In genomic region chr2:73000808-73001570, GRCh38 we compare ENCODE assay signal across 1 cellular context.
TF ChIP-seq lines count a peak whose summit lies in the region.

No MANE protein-coding gene starts in this region.

TF ChIP-seq in HepG2, 621 proteins besides CTCF, POLR2A, EP300 and RAD21 (continued from another document and continues in another):
- TF ChIP-seq MLXIP (CRISPR knock-in tag; IDR thresholded peaks at IDR 0.05; ENCODE audit: borderline replicate concordance) = no peak
- TF ChIP-seq IRF9 (CRISPR knock-in tag; IDR thresholded peaks at IDR 0.05; ENCODE audit: borderline replicate concordance) = no peak
- TF ChIP-seq EHMT2 (IDR thresholded peaks at IDR 0.05; ENCODE audit: borderline replicate concordance, low read depth, low read length) = no peak; the same call in 1 of the 2 replicates
- TF ChIP-seq REXO4 (CRISPR knock-in tag; IDR thresholded peaks at IDR 0.05; ENCODE audit: borderline replicate concordance) = no peak
- no peak; the same call in 1 of the 2 replicates for TF ChIP-seq PHF20 (CRISPR knock-in tag; IDR thresholded peaks at IDR 0.05)
- TF ChIP-seq E2F2 (CRISPR knock-in tag; IDR thresholded peaks at IDR 0.05; ENCODE audit: borderline replicate concordance) = no peak
- TF ChIP-seq SMARCC2 (IDR thresholded peaks at IDR 0.05) = no peak
- no peak for TF ChIP-seq RAD51 (IDR thresholded peaks at IDR 0.05; ENCODE audit: borderline replicate concordance)
- 0 out of 2 replicates have a peak, but pooled peaks have one; percentile 77 for TF ChIP-seq ZNF550 (CRISPR knock-in tag; IDR thresholded peaks at IDR 0.05; ENCODE audit: borderline replicate concordance)
- no peak for TF ChIP-seq TSC22D2 (CRISPR knock-in tag; IDR thresholded peaks at IDR 0.05; ENCODE audit: borderline replicate concordance)
- TF ChIP-seq FOSL1 (CRISPR knock-in tag; IDR thresholded peaks at IDR 0.05; ENCODE audit: borderline replicate concordance) = peak; percentile 78; the same call in 1 of the 2 replicates
- peak; percentile 96 for TF ChIP-seq ZNF232 (CRISPR knock-in tag; IDR thresholded peaks at IDR 0.05; ENCODE audit: borderline replicate concordance)
- TF ChIP-seq MBNL3 (CRISPR knock-in tag; conservative IDR thresholded peaks at IDR 0.05) = no peak
- 0 out of 2 replicates have a peak, but pooled peaks have one; percentile 79 for TF ChIP-seq ZFP37 (CRISPR knock-in tag; IDR thresholded peaks at IDR 0.05; ENCODE audit: borderline replicate concordance)
- 0 out of 2 replicates have a peak, but pooled peaks have one; percentile 45 for TF ChIP-seq ZIK1 (CRISPR knock-in tag; IDR thresholded peaks at IDR 0.05; ENCODE audit: borderline replicate concordance, low read depth)
- no peak for TF ChIP-seq ZNF180 (CRISPR knock-in tag; IDR thresholded peaks at IDR 0.05; ENCODE audit: borderline replicate concordance, low read depth)
- peak; percentile 91 for TF ChIP-seq FOXA3 (CRISPR knock-in tag; IDR thresholded peaks at IDR 0.05)
- TF ChIP-seq ZNF160 (CRISPR knock-in tag; IDR thresholded peaks at IDR 0.05) = peak; percentile 88
- TF ChIP-seq, protein P1, sequence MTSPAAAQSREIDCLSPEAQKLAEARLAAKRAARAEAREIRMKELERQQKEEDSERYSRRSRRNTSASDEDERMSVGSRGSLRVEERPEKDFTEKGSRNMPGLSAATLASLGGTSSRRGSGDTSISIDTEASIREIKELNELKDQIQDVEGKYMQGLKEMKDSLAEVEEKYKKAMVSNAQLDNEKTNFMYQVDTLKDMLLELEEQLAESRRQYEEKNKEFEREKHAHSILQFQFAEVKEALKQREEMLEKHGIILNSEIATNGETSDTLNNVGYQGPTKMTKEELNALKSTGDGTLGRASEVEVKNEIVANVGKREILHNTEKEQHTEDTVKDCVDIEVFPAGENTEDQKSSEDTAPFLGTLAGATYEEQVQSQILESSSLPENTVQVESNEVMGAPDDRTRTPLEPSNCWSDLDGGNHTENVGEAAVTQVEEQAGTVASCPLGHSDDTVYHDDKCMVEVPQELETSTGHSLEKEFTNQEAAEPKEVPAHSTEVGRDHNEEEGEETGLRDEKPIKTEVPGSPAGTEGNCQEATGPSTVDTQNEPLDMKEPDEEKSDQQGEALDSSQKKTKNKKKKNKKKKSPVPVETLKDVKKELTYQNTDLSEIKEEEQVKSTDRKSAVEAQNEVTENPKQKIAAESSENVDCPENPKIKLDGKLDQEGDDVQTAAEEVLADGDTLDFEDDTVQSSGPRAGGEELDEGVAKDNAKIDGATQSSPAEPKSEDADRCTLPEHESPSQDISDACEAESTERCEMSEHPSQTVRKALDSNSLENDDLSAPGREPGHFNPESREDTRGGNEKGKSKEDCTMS (CRISPR knock-in tag; conservative IDR thresholded peaks at IDR 0.05) = no peak
- TF ChIP-seq KLF16 (CRISPR knock-in tag; IDR thresholded peaks at IDR 0.05) = peak in 1 of 2 experiments; percentile 78; a peak in 2 of 4 replicates
- no peak for TF ChIP-seq KDM5A (IDR thresholded peaks at IDR 0.05; ENCODE audit: borderline replicate concordance, low read length)
- TF ChIP-seq, protein P2, sequence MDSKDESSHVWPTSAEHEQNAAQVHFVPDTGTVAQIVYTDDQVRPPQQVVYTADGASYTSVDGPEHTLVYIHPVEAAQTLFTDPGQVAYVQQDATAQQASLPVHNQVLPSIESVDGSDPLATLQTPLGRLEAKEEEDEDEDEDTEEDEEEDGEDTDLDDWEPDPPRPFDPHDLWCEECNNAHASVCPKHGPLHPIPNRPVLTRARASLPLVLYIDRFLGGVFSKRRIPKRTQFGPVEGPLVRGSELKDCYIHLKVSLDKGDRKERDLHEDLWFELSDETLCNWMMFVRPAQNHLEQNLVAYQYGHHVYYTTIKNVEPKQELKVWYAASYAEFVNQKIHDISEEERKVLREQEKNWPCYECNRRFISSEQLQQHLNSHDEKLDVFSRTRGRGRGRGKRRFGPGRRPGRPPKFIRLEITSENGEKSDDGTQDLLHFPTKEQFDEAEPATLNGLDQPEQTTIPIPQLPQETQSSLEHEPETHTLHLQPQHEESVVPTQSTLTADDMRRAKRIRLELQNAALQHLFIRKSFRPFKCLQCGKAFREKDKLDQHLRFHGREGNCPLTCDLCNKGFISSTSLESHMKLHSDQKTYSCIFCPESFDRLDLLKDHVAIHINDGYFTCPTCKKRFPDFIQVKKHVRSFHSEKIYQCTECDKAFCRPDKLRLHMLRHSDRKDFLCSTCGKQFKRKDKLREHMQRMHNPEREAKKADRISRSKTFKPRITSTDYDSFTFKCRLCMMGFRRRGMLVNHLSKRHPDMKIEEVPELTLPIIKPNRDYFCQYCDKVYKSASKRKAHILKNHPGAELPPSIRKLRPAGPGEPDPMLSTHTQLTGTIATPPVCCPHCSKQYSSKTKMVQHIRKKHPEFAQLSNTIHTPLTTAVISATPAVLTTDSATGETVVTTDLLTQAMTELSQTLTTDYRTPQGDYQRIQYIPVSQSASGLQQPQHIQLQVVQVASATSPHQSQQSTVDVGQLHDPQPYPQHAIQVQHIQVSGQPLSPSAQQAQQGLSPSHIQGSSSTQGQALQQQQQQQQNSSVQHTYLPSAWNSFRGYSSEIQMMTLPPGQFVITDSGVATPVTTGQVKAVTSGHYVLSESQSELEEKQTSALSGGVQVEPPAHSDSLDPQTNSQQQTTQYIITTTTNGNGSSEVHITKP (CRISPR knock-in tag; IDR thresholded peaks at IDR 0.05; ENCODE audit: low read depth) = peak; percentile 71; the same call in 1 of the 2 replicates
- TF ChIP-seq, protein P3, sequence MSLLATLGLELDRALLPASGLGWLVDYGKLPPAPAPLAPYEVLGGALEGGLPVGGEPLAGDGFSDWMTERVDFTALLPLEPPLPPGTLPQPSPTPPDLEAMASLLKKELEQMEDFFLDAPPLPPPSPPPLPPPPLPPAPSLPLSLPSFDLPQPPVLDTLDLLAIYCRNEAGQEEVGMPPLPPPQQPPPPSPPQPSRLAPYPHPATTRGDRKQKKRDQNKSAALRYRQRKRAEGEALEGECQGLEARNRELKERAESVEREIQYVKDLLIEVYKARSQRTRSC (CRISPR knock-in tag; IDR thresholded peaks at IDR 0.05; ENCODE audit: low read depth) = no peak
- TF ChIP-seq, protein P4, sequence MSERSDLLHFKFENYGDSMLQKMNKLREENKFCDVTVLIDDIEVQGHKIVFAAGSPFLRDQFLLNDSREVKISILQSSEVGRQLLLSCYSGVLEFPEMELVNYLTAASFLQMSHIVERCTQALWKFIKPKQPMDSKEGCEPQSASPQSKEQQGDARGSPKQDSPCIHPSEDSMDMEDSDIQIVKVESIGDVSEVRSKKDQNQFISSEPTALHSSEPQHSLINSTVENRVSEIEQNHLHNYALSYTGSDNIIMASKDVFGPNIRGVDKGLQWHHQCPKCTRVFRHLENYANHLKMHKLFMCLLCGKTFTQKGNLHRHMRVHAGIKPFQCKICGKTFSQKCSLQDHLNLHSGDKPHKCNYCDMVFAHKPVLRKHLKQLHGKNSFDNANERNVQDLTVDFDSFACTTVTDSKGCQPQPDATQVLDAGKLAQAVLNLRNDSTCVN (CRISPR knock-in tag; IDR thresholded peaks at IDR 0.05; ENCODE audit: borderline replicate concordance) = 0 out of 2 replicates have a peak, but pooled peaks have one; percentile 64
- no peak for TF ChIP-seq RARG (CRISPR knock-in tag; IDR thresholded peaks at IDR 0.05; ENCODE audit: low read depth)
- TF ChIP-seq PPARG (CRISPR knock-in tag; conservative IDR thresholded peaks at IDR 0.05) = peak; percentile 89
- TF ChIP-seq, protein P5, sequence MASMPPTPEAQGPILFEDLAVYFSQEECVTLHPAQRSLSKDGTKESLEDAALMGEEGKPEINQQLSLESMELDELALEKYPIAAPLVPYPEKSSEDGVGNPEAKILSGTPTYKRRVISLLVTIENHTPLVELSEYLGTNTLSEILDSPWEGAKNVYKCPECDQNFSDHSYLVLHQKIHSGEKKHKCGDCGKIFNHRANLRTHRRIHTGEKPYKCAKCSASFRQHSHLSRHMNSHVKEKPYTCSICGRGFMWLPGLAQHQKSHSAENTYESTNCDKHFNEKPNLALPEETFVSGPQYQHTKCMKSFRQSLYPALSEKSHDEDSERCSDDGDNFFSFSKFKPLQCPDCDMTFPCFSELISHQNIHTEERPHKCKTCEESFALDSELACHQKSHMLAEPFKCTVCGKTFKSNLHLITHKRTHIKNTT (CRISPR knock-in tag; IDR thresholded peaks at IDR 0.05) = no peak
- no peak for TF ChIP-seq ZNF570 (CRISPR knock-in tag; IDR thresholded peaks at IDR 0.05; ENCODE audit: borderline replicate concordance)
- TF ChIP-seq ZNF512B (CRISPR knock-in tag; IDR thresholded peaks at IDR 0.05; ENCODE audit: borderline replicate concordance) = no peak
- TF ChIP-seq TCF7 (IDR thresholded peaks at IDR 0.05; ENCODE audit: low read depth) = no peak; the same call in 1 of the 2 replicates
- TF ChIP-seq RBFOX2 (IDR thresholded peaks at IDR 0.05; ENCODE audit: low read depth, low read length) = no peak
- no peak for TF ChIP-seq FOXP1 (IDR thresholded peaks at IDR 0.05)
- TF ChIP-seq FOXP1 (CRISPR knock-in tag; IDR thresholded peaks at IDR 0.05) = peak; percentile 80
- no peak for TF ChIP-seq PLRG1 (conservative IDR thresholded peaks at IDR 0.05)
- TF ChIP-seq MAF1 (CRISPR knock-in tag; IDR thresholded peaks at IDR 0.05; ENCODE audit: borderline replicate concordance) = no peak
- TF ChIP-seq JARID2 (CRISPR knock-in tag; IDR thresholded peaks at IDR 0.05; ENCODE audit: insufficient replicate concordance) = no peak
- no peak for TF ChIP-seq TOE1 (CRISPR knock-in tag; IDR thresholded peaks at IDR 0.05)
- TF ChIP-seq PCBP2 (optimal IDR thresholded peaks at IDR 0.05; ENCODE audit: low read depth, low read length, poor library complexity, severe bottlenecking) = no peak
- TF ChIP-seq ZNF572 (CRISPR knock-in tag; IDR thresholded peaks at IDR 0.05) = no peak
- TF ChIP-seq ZC3H13 (CRISPR knock-in tag; IDR thresholded peaks at IDR 0.05) = peak; percentile 78; the same call in 1 of the 2 replicates
- TF ChIP-seq ZNF776 (CRISPR knock-in tag; IDR thresholded peaks at IDR 0.05) = no peak
- TF ChIP-seq KMT2A (CRISPR knock-in tag; IDR thresholded peaks at IDR 0.05) = no peak
- peak; percentile 85; the same call in 1 of the 2 replicates for TF ChIP-seq HOXA7 (CRISPR knock-in tag; IDR thresholded peaks at IDR 0.05)
- TF ChIP-seq ZNF343 (CRISPR knock-in tag; IDR thresholded peaks at IDR 0.05) = 0 out of 2 replicates have a peak, but pooled peaks have one; percentile 68
